7 cellular contexts compared by ENCODE assay signal in genomic region chr10:25724241-25724640, GRCh38.
"Had no signal": no experiment of that assay in that cellular context is flagged by ENCODE, and none has a peak within 500 bp of the region (broad histone marks: within the 10 kb centered on the region; RNA-seq: fewer than 3 reads in every experiment).

No MANE protein-coding gene starts in this region.

- ATAC-seq: GM12878 had no signal

- FAIRE-seq: G401.6, GM12878, GM12892, GM18507, GM19239 had no signal

- DNase-seq: GDM1, GF-D8 had no signal

- H3K4me3 ChIP-seq: GM12878 had no signal
